12 cellular contexts compared by ENCODE assay signal in the genomic region with DNA sequence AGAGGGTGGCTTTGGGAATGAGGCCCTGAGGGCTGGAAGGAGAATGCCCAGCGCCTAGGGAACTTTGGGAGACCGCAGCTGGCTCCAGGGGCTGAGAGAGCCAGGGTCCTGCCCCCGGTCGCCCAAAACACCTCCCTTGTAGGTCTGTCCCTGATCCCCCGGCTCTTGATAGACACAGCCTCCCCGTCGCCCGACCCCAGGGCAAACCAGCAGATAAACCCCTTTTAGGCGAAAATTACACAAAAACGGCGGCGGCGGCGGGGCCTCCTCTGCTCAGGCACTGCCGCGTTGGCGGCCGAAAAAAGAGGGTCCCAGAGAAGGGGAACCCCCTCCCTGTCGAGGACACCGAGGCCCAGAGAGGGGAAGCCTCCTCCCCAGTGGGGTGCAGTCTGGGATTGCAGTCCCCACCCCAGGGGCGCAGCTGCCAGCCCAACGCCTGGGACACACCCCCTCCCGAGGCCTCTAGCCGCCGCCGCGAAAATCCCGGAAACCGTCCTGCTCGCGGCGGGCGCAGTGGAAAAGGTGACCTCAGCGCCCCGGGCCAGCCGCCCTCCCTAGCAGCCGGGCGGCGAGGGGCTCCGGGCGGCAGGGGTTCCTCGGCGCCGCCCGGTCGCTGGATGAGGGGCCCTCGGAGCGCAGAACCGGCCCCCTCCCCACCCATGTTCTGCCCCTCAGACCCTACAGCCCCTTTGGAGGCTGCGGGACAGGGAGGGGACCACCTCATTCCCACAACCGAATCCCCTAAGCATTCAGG. TPM values are rescaled to one million over a fixed set of nuclear protein-coding genes. Genes with fewer than 3 reads are reported as not detected.
DNase-seq lines count a peak whose midpoint lies in the region; ATAC-seq and TF ChIP-seq lines count a peak whose summit lies in the region.
"Had no signal": no experiment of that assay in that cellular context is flagged by ENCODE, and none has a peak within 500 bp of the region (broad histone marks: within the 10 kb centered on the region; RNA-seq: fewer than 3 reads in every experiment).

No MANE protein-coding gene starts in this region.

- no TSS peak for BruUV-seq in A673 (replicated peaks; lab: Mats Ljungman, UMichigan)

- peaks cover 66% of the 10 kb centered on the region for H3K27me3 ChIP-seq in A673 (replicated peaks; ENCODE audit: insufficient read depth, low read depth, low read length, poor library complexity)
- peaks cover 92% of the 10 kb centered on the region for H3K27me3 ChIP-seq in GM23338 (ENCODE audit: insufficient read depth)
- H3K27me3 ChIP-seq in ascending aorta, result peaks cover 50% of the 10 kb centered on the region

- H3K4me3 ChIP-seq in A673 (ENCODE audit: low read depth, low read length, poor library complexity, severe bottlenecking) (peak overlapping the region; percentile 39), GM23338 (peak overlapping the region; percentile 61), ascending aorta (peak overlapping the region; percentile 35 to 46)

- peaks cover 19% of the 10 kb centered on the region for H3K4me1 ChIP-seq in A673 (ENCODE audit: insufficient read depth, low read length, poor library complexity, severe bottlenecking)
- peaks cover 57% of the 10 kb centered on the region for H3K4me1 ChIP-seq in GM23338 (ENCODE audit: insufficient read depth)
- peaks cover 7 to 36% of the 10 kb centered on the region in 2 donors for H3K4me1 ChIP-seq in ascending aorta

- peaks cover 15% of the 10 kb centered on the region for H3K9me3 Mint-ChIP-seq in GM23338
- H3K9me3 Mint-ChIP-seq in naive B cell, result peaks cover 0 to 8% (median 5%) of the 10 kb centered on the region in 7 donors

- H3K27ac ChIP-seq in A673 (ENCODE audit: low read depth, low read length, poor library complexity, severe bottlenecking), result peak overlapping the region; percentile 42
- H3K27ac ChIP-seq in GM23338 (ENCODE audit: low read depth), result no peak overlapping the region
- H3K27ac ChIP-seq in ascending aorta, result no peak overlapping the region

- no peak for TF ChIP-seq CTCF in A673 (conservative IDR thresholded peaks at IDR 0.05; ENCODE audit: low read depth, low read length)
- TF ChIP-seq CTCF in GM23338 (conservative IDR thresholded peaks at IDR 0.05; ENCODE audit: low read depth in 2 of 2), result no peak
- no peak for TF ChIP-seq CTCF in ascending aorta (IDR thresholded peaks at IDR 0.05)

- H3K27ac Mint-ChIP-seq in GM23338 (no peak overlapping the region), naive B cell (peak overlapping the region in 1 of 6 donors; percentile 65)

- peaks cover 10% of the 10 kb centered on the region; the same call in 1 of the 2 replicates for H3F3A ChIP-seq in GM23338 (replicated peaks; ENCODE audit: low read depth)

- H3K9me3 ChIP-seq in A673 (ENCODE audit: low read depth, low read length, poor library complexity, severe bottlenecking) (no peaks in the 10 kb centered on the region), ascending aorta (no peaks in the 10 kb centered on the region)

- H3K4me3 Mint-ChIP-seq in GM23338 (peak overlapping the region; percentile 68), naive B cell (peak overlapping the region; percentile 77 to 86 (median 82))

- H4K20me1 ChIP-seq in GM23338 (replicated peaks; ENCODE audit: insufficient read depth), result peaks cover 18% of the 10 kb centered on the region; the same call in 1 of the 2 replicates

- no peaks in the 10 kb centered on the region for H3K9me2 ChIP-seq in GM23338 (ENCODE audit: insufficient read depth)

- no peaks in the 10 kb centered on the region for H3K36me3 ChIP-seq in A673 (ENCODE audit: insufficient read depth, low read length, poor library complexity, severe bottlenecking)
- no peaks in the 10 kb centered on the region for H3K36me3 ChIP-seq in GM23338 (ENCODE audit: insufficient read depth)
- H3K36me3 ChIP-seq in ascending aorta, result no peaks in the 10 kb centered on the region

- peak overlapping the region; percentile 69 for H2AFZ ChIP-seq in GM23338

- H3K27me3 Mint-ChIP-seq in GM23338 (ENCODE audit: insufficient read depth, low read depth, poor library complexity), result peaks cover 89% of the 10 kb centered on the region
- H3K27me3 Mint-ChIP-seq in naive B cell, result peaks cover 52 to 90% (median 82%) of the 10 kb centered on the region in 3 donors

- H3K36me3 Mint-ChIP-seq in GM23338 (ENCODE audit: low read depth) (peaks cover 11% of the 10 kb centered on the region; the same call in 2 of the 3 replicates), naive B cell (peaks cover 0 to 16% of the 10 kb centered on the region in 2 donors)

- peaks cover 44% of the 10 kb centered on the region for H3K4me1 Mint-ChIP-seq in GM23338
- H3K4me1 Mint-ChIP-seq in naive B cell, result peaks cover 54 to 63% (median 57%) of the 10 kb centered on the region in 3 donors

- H3K4me2 ChIP-seq in GM23338, result peak overlapping the region; percentile 82

- intact Hi-C loops in A673 (cut with micrococcal nuclease; ENCODE audit: unreplicated experiment), result no loop called here
- intact Hi-C loops in ascending aorta (cut with DNase I), result no loop called here

- DNase-seq in A673 (ENCODE audit: low spot score), result no peak
- peak; percentile 51 for DNase-seq in GM23338 (ENCODE audit: low spot score)
- no peak for DNase-seq in ascending aorta (ENCODE audit: low spot score in 2 of 2)
- no peak for DNase-seq in naive B cell
- DNase-seq in HCEC 1CT, result no peak
- no peak for DNase-seq in NK-92 treated with Interleukin-12 subunit alpha and Interleukin-12 subunit beta, amount 100 ng/mL, for 24 hours (lab: John Stamatoyannopoulos, UW)
- DNase-seq: DND-41, NCI-H1436 treated with DMSO at 0.1 percent for 48 hours had no signal

- CTCF ChIA-PET in A673 (lab: Charles Lee), result no interaction called here

- ATAC-seq in GM23338 (peak; percentile 5), naive B cell (ENCODE audit: low read depth in 2 of 2) (no peak), HG03460 (IDR thresholded peaks at IDR 0.05; ENCODE audit: unreplicated experiment) (no peak), GM19397 (IDR thresholded peaks at IDR 0.05; ENCODE audit: unreplicated experiment) (no peak)

- H3K79me2 ChIP-seq in GM23338 (replicated peaks; ENCODE audit: insufficient read depth), result no peaks in the 10 kb centered on the region

- POLR2A ChIA-PET in A673 (lab: Charles Lee; ENCODE audit: low non-redundant PET), result no interaction called here

TF ChIP-seq in GM23338, 12 proteins besides CTCF, POLR2A, EP300 and RAD21:
- TF ChIP-seq EZH2 (IDR thresholded peaks at IDR 0.05; ENCODE audit: low read depth, unreplicated experiment) (peak; percentile 78), EZH2phosphoT487 (IDR thresholded peaks at IDR 0.05; ENCODE audit: unreplicated experiment) (peak; percentile 92), STAT1 (IDR thresholded peaks at IDR 0.05; ENCODE audit: unreplicated experiment) (no peak)

RNA-seq across cellular contexts. Expression of a gene that starts 3.1 kb away (rescaled TPM):
- total RNA-seq in A673 (2021), result 9.8 and 9.9 TPM in 2 replicates
- 1.6 and 2.1 TPM in 2 replicates for total RNA-seq in GM23338 (2014; rRNA removed; shearing (Covaris generic))
- 0.87 and 1.1 TPM in 2 replicates for polyA plus RNA-seq in GM23338 (2016; fragmentation: Nextera tagmentation; extraction: Ambion mirVana)
- total RNA-seq in ascending aorta, result not detected
- not detected for polyA plus RNA-seq in naive B cell (ENCODE audit: low read depth in 6 of 6)
- total RNA-seq: frontal cortex, pulmonary artery endothelial cell had no signal
